9 cellular contexts compared by ENCODE assay signal in genomic region chr7:125512373-125512772, GRCh38.
"Had no signal": no experiment of that assay in that cellular context is flagged by ENCODE, and none has a peak within 500 bp of the region (broad histone marks: within the 10 kb centered on the region; RNA-seq: fewer than 3 reads in every experiment).

No MANE protein-coding gene starts in this region.

- ATAC-seq: HepG2, K562 had no signal

- FAIRE-seq: HepG2, HTR-8/SVneo had no signal

- H3K27ac ChIP-seq: HL-60, KMS-11 had no signal

- H3K4me3 ChIP-seq: K562 had no signal

- H3K9ac ChIP-seq: KMS-11 had no signal

- H3K27ac Mint-ChIP-seq: IgD-negative memory B cell had no signal

- H3K4me2 ChIP-seq: KMS-11 had no signal

- H3K4me3 Mint-ChIP-seq: IgD-negative memory B cell had no signal

- H3K36me3 Mint-ChIP-seq: IgD-negative memory B cell had no signal

- H3K27me3 Mint-ChIP-seq: IgD-negative memory B cell had no signal

- H3K4me1 Mint-ChIP-seq: IgD-negative memory B cell had no signal

- DNase-seq: IMR-90, KBM-7, KG1 had no signal
